Comparison of ENCODE assay signal across 27 cellular contexts in the genomic region with DNA sequence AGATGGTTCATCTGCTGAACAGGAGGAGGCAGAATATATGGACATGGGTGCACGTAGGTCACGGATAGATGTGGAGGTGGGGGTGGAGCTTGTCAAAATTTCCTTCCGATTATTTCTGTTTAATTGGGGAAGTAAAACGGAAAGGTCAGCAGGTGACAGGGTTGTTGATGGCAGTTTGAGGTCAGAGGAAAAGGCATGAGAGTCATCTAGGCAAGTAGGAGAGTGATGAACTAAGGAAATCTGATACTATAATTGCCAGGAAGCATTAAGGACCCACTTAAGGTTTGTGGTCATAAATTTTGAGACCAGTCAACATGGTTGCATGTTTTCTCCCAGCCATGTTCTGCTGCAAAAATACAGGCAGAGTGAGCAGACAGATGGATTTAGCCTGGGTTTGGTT. TPM values are rescaled to one million over a fixed set of nuclear protein-coding genes. Genes with fewer than 3 reads are reported as not detected.
A peak's percentile ranks its signal among the peaks of the same experiment; 100 is the strongest.
DNase-seq lines count a peak whose midpoint lies in the region; ATAC-seq, FAIRE-seq and TF ChIP-seq lines count a peak whose summit lies in the region.
"Had no signal": no experiment of that assay in that cellular context is flagged by ENCODE, and none has a peak within 500 bp of the region (broad histone marks: within the 10 kb centered on the region; RNA-seq: fewer than 3 reads in every experiment).

No MANE protein-coding gene starts in this region.

- no peaks in the 10 kb centered on the region for H3K36me3 Mint-ChIP-seq in activated CD4-positive, alpha-beta T cell treated with anti-CD3 and anti-CD28 coated beads for 36 hours (ENCODE audit: low read depth)
- H3K36me3 Mint-ChIP-seq: activated naive CD8-positive, alpha-beta T cell; CD8-positive, alpha-beta T cell; natural killer cell treated with Interleukin-12 subunit alpha and Interleukin-12 subunit beta and Interleukin-15 and Interleukin-18, amount 100 ng/mL, for 72 hours had no signal

- TF ChIP-seq EP300 in K562 (IDR thresholded peaks at IDR 0.05; ENCODE audit: low read length) (no peak), upper lobe of left lung (IDR thresholded peaks at IDR 0.05) (no peak)

- no peak for TF ChIP-seq POLR2A in K562 (conservative IDR thresholded peaks at IDR 0.05)
- no peak for TF ChIP-seq POLR2A in upper lobe of left lung (IDR thresholded peaks at IDR 0.05)

- ATAC-seq in K562 (no peak), upper lobe of left lung (ENCODE audit: low FRiP score in 2 of 2) (no peak)
- ATAC-seq in activated CD4-positive, alpha-beta T cell treated with anti-CD3 and anti-CD28 coated beads for 36 hours, result no peak
- ATAC-seq: body of pancreas; CD8-positive, alpha-beta T cell; GM12878; natural killer cell treated with Interleukin-12 subunit alpha and Interleukin-12 subunit beta and Interleukin-15 and Interleukin-18, amount 100 ng/mL, for 72 hours had no signal

- peak; percentile 30 for DNase-seq in DMS79 (lab: John Stamatoyannopoulos, UW)
- peak; percentile 65 for DNase-seq in NCI-H1105 treated with DMSO at 0.1 percent for 48 hours (lab: John Stamatoyannopoulos, UW)
- peak; percentile 47 to 79 for DNase-seq in NCI-H524 (lab: John Stamatoyannopoulos, UW)
- no peak for DNase-seq in K562 (ENCODE audit: extremely low read depth in 1 of 4, low spot score in 3 of 4)
- DNase-seq in ascending aorta (ENCODE audit: low spot score in 2 of 2), result no peak
- no peak for DNase-seq in DMS114 treated with DMSO at 0.1 percent for 48 hours (lab: John Stamatoyannopoulos, UW; ENCODE audit: unreplicated experiment)
- no peak for DNase-seq in upper lobe of left lung
- no peak for DNase-seq in activated CD4-positive, alpha-beta T cell treated with anti-CD3 and anti-CD28 coated beads for 36 hours
- DNase-seq: body of pancreas; CD8-positive, alpha-beta T cell; HCEC 1CT; hypothalamus; Kasumi-1; mesenchymal stem cell; NCI-H2081 treated with DMSO at 0.1 percent for 48 hours; posterior cingulate gyrus; stimulated activated CD4-positive, alpha-beta T cell treated with anti-CD3 and anti-CD28 coated beads, Interleukin-1b, Interleukin-23, amount 100 ng/mL, for 48 hours had no signal

- no peak overlapping the region for H3K27ac ChIP-seq in K562 (ENCODE audit: extremely low read depth, low read depth, low read length)
- H3K27ac ChIP-seq in ascending aorta, result no peak overlapping the region
- no peak overlapping the region for H3K27ac ChIP-seq in upper lobe of left lung
- H3K27ac ChIP-seq: body of pancreas, coronary artery, SJSA1 had no signal

- no peak overlapping the region for H3K4me3 ChIP-seq in K562
- no peak overlapping the region for H3K4me3 ChIP-seq in ascending aorta
- no peak overlapping the region for H3K4me3 ChIP-seq in upper lobe of left lung
- H3K4me3 ChIP-seq: body of pancreas, coronary artery, GM12878, SJSA1 had no signal

- in situ Hi-C loops in K562 (cut with MboI), result no loop called here

- no peaks in the 10 kb centered on the region for H3K9me3 Mint-ChIP-seq in activated CD4-positive, alpha-beta T cell treated with anti-CD3 and anti-CD28 coated beads for 36 hours (ENCODE audit: low read depth)
- H3K9me3 Mint-ChIP-seq: activated T-helper 1 cell treated with anti-CD3 and anti-CD28 coated beads, Interleukin-12 subunit alpha, Interleukin-12 subunit beta, Interleukin-2, Interleukin-4 antibody, amounts not matched to agents 30 ng/mL and 10 ng/mL and 1 ng/mL, durations not matched to agents 14 hours and 24 hours and 36 hours; CD8-positive, alpha-beta T cell had no signal

- H3K27me3 Mint-ChIP-seq in activated CD4-positive, alpha-beta T cell treated with anti-CD3 and anti-CD28 coated beads for 36 hours, result peaks cover 2% of the 10 kb centered on the region
- H3K27me3 Mint-ChIP-seq: stimulated activated naive CD8-positive, alpha-beta T cell treated with anti-CD3 and anti-CD28 coated beads, Interleukin-15, Interleukin-2, amounts not matched to agents 100 ng/mL and 50 ng/mL, for 24 hours had no signal

- H3K36me3 ChIP-seq in K562 (ENCODE audit: control insufficient read depth, insufficient read depth, low read length), result no peaks in the 10 kb centered on the region
- H3K36me3 ChIP-seq in ascending aorta, result no peaks in the 10 kb centered on the region
- H3K36me3 ChIP-seq in upper lobe of left lung, result no peaks in the 10 kb centered on the region
- H3K36me3 ChIP-seq: SJSA1 had no signal

- H3K9me3 ChIP-seq in K562 (replicated peaks; ENCODE audit: control insufficient read depth, insufficient read depth, low read depth, low read length) (no peaks in the 10 kb centered on the region), ascending aorta (no peaks in the 10 kb centered on the region), upper lobe of left lung (no peaks in the 10 kb centered on the region)
- H3K9me3 ChIP-seq: body of pancreas, SJSA1 had no signal

- no peaks in the 10 kb centered on the region for H3K79me2 ChIP-seq in K562 (ENCODE audit: control insufficient read depth, insufficient read depth, low read length)

- no peak overlapping the region for H2AFZ ChIP-seq in K562 (ENCODE audit: low read depth, low read length)

- intact Hi-C loops in K562 (cut with micrococcal nuclease) (no loop called here), ascending aorta (cut with DNase I) (no loop called here)
- intact Hi-C loops in activated CD4-positive, alpha-beta T cell treated with anti-CD3 and anti-CD28 coated beads for 36 hours (cut with DNase I, micrococcal nuclease), result no loop called here

- 5% methylated on average over 4 of the region's 4 CpGs for WGBS in K562 (ENCODE audit: insufficient coverage, low coverage, missing lambda C conversion rate)
- WGBS in upper lobe of left lung, 2 donors, result 35 to 57% methylated on average over 4 of the region's 4 CpGs

- FAIRE-seq in K562 (lab: Jason Lieb, UNC), result no peak
- FAIRE-seq: GM12878, urothelium cell line had no signal

- no peaks in the 10 kb centered on the region for H4K20me1 ChIP-seq in K562 (replicated peaks; ENCODE audit: control insufficient read depth, insufficient read depth, low read length)

- H3K4me3 Mint-ChIP-seq in activated CD4-positive, alpha-beta T cell treated with anti-CD3 and anti-CD28 coated beads for 36 hours, result no peak overlapping the region
- H3K4me3 Mint-ChIP-seq: activated naive CD8-positive, alpha-beta T cell; activated T-helper 1 cell treated with anti-CD3 and anti-CD28 coated beads, Interleukin-12 subunit alpha, Interleukin-12 subunit beta, Interleukin-2, Interleukin-4 antibody, amounts not matched to agents 30 ng/mL and 10 ng/mL and 1 ng/mL, durations not matched to agents 14 hours and 24 hours and 36 hours; CD8-positive, alpha-beta T cell; natural killer cell treated with Interleukin-12 subunit alpha and Interleukin-12 subunit beta and Interleukin-15 and Interleukin-18, amount 100 ng/mL, for 72 hours; stimulated activated naive CD8-positive, alpha-beta T cell treated with anti-CD3 and anti-CD28 coated beads, Interleukin-15, Interleukin-2, amounts not matched to agents 100 ng/mL and 50 ng/mL, for 24 hours; T-helper 2 cell treated with Interferon-gamma antibody and Interleukin-4, amounts not matched to agents 5 μg/mL and 100 μg/mL, for 36 hours had no signal

- TF ChIP-seq RAD21 in K562 (CRISPR knock-in tag; conservative IDR thresholded peaks at IDR 0.05 in 1 of 2, IDR thresholded peaks at IDR 0.05 in 1 of 2), result no peak

- CTCF ChIA-PET in K562 (lab: Yijun Ruan, JAX; ENCODE audit: low intra/inter-chr PET ratio), result no interaction called here
- CTCF ChIA-PET in activated CD4-positive, alpha-beta T cell treated with anti-CD3 and anti-CD28 coated beads for 36 hours (lab: Charles Lee), result no interaction called here

- peaks cover 14% of the 10 kb centered on the region for H3K4me1 Mint-ChIP-seq in activated CD4-positive, alpha-beta T cell treated with anti-CD3 and anti-CD28 coated beads for 36 hours

- no peak overlapping the region for H3K4me2 ChIP-seq in K562 (ENCODE audit: insufficient read depth, low read length)

- POLR2A ChIA-PET in K562 (lab: Yijun Ruan, JAX), result no interaction called here
- POLR2A ChIA-PET in activated CD4-positive, alpha-beta T cell treated with anti-CD3 and anti-CD28 coated beads for 36 hours (lab: Charles Lee), result no interaction called here

- H3K27me3 ChIP-seq in K562 (ENCODE audit: control insufficient read depth in 2 of 2, insufficient read depth in 2 of 2, low read length in 2 of 2) (no peaks in the 10 kb centered on the region), ascending aorta (no peaks in the 10 kb centered on the region), upper lobe of left lung (no peaks in the 10 kb centered on the region)
- H3K27me3 ChIP-seq: body of pancreas, SJSA1 had no signal

- H3K9me1 ChIP-seq in K562 (ENCODE audit: control insufficient read depth, insufficient read depth, low read length), result no peaks in the 10 kb centered on the region

- no peaks in the 10 kb centered on the region for H3K4me1 ChIP-seq in K562 (replicated peaks in 1 of 2; ENCODE audit: control insufficient read depth in 2 of 2, insufficient read depth in 2 of 2, low read length in 2 of 2)
- H3K4me1 ChIP-seq in ascending aorta, result no peaks in the 10 kb centered on the region
- no peaks in the 10 kb centered on the region for H3K4me1 ChIP-seq in upper lobe of left lung
- H3K4me1 ChIP-seq: body of pancreas, SJSA1 had no signal

- TF ChIP-seq CTCF in K562 (IDR thresholded peaks at IDR 0.05 in 2 of 3, conservative IDR thresholded peaks at IDR 0.05 in 1 of 3; ENCODE audit: insufficient read depth in 2 of 3, low read depth in 1 of 3, low read length in 3 of 3) (no peak), ascending aorta (IDR thresholded peaks at IDR 0.05) (no peak), upper lobe of left lung (IDR thresholded peaks at IDR 0.05) (no peak)

- no peak overlapping the region for H3K27ac Mint-ChIP-seq in activated CD4-positive, alpha-beta T cell treated with anti-CD3 and anti-CD28 coated beads for 36 hours
- H3K27ac Mint-ChIP-seq: activated naive CD8-positive, alpha-beta T cell; activated T-helper 1 cell treated with anti-CD3 and anti-CD28 coated beads, Interleukin-12 subunit alpha, Interleukin-12 subunit beta, Interleukin-2, Interleukin-4 antibody, amounts not matched to agents 30 ng/mL and 10 ng/mL and 1 ng/mL, durations not matched to agents 14 hours and 24 hours and 36 hours; CD8-positive, alpha-beta T cell; natural killer cell treated with Interleukin-12 subunit alpha and Interleukin-12 subunit beta and Interleukin-15 and Interleukin-18, amount 100 ng/mL, for 72 hours; stimulated activated naive CD8-positive, alpha-beta T cell treated with anti-CD3 and anti-CD28 coated beads, Interleukin-15, Interleukin-2, amounts not matched to agents 100 ng/mL and 50 ng/mL, for 24 hours; T-helper 2 cell treated with Interferon-gamma antibody and Interleukin-4, amounts not matched to agents 5 μg/mL and 100 μg/mL, for 36 hours had no signal

- H3K9ac ChIP-seq in K562 (ENCODE audit: insufficient read depth in 1 of 2, low read depth in 2 of 2, low read length in 2 of 2), result no peak overlapping the region

- no TSS peak for BruUV-seq in K562 (replicated peaks; lab: Mats Ljungman, UMichigan)

RNA-seq across cellular contexts. Expression of gene FAM81B, which starts 8.3 kb away (rescaled TPM):
- not detected in 2 replicates for total RNA-seq in K562 (2011; cell fraction: chromatin; rRNA removed; ENCODE audit: low replicate concordance)
- not detected in 2 replicates for total RNA-seq in K562 (2011; cell fraction: nucleolus; rRNA removed)
- total RNA-seq in K562 (2011; cell fraction: nucleoplasm; rRNA removed), result not detected in 2 replicates
- total RNA-seq in K562 (2014; rRNA removed) (0.09 TPM in 1 of 2 replicates, not detected in the other), K562 (2014; rRNA removed; fragmentation: Illumina TruSeq; extraction: Trizol) (0.25 and 0.70 TPM in 2 replicates), K562 (2015; rRNA removed; fragmentation: Illumina TruSeq; extraction: Trizol) (0.19 TPM in 1 of 2 replicates, not detected in the other), K562 (2021) (0.36 TPM in 1 of 2 replicates, not detected in the other), ascending aorta (not detected), upper lobe of left lung (10 to 100 TPM in 1 of 6 donors, 1 to 10 TPM in 4, under 1 TPM in 1; 0.66 to 44.0 (median 3.2) TPM)
- polyA plus RNA-seq in K562 (2011; rRNA removed) (0.12 and 0.38 TPM in 2 replicates), K562 (2014; fragmentation: Illumina TruSeq; extraction: Trizol) (0.29 and 0.64 TPM in 2 replicates), K562 (2014; fragmentation: Nextera tagmentation; extraction: Ambion mirVana) (under 1 TPM; 0.08 to 0.20 TPM), K562 (2014; rRNA removed) (0.20 and 0.52 TPM in 2 replicates)
- polyA plus RNA-seq in K562 (2011; cell fraction: cytosol; rRNA removed), result 0.28 TPM in 1 of 2 replicates, not detected in the other
- not detected in 2 replicates for polyA plus RNA-seq in K562 (2011; cell fraction: nucleus; rRNA removed)
- 0.60 and 1.2 TPM in 2 replicates for polyA plus RNA-seq in K562 (2012)
- not detected in 2 replicates for polyA minus RNA-seq in K562 (2011; rRNA and poly(A)+ RNA removed)
- not detected in 2 replicates for polyA minus RNA-seq in K562 (2011; cell fraction: cytosol; rRNA and poly(A)+ RNA removed)
- polyA minus RNA-seq in K562 (2011; cell fraction: nucleus; rRNA and poly(A)+ RNA removed), result not detected in 2 replicates
- total RNA-seq in activated CD4-positive, alpha-beta T cell treated with anti-CD3 and anti-CD28 coated beads for 36 hours, result not detected
- total RNA-seq: activated T-helper 1 cell treated with anti-CD3 and anti-CD28 coated beads, Interleukin-12 subunit alpha, Interleukin-12 subunit beta, Interleukin-2, Interleukin-4 antibody, amounts not matched to agents 30 ng/mL and 10 ng/mL and 1 ng/mL, durations not matched to agents 14 hours and 24 hours and 36 hours; CD8-positive, alpha-beta T cell; G401; GM12878; natural killer cell treated with Interleukin-12 subunit alpha and Interleukin-12 subunit beta and Interleukin-15 and Interleukin-18, amount 100 ng/mL, for 72 hours; SJSA1 had no signal
- polyA plus RNA-seq: GM12878 had no signal

Comparison
In these comparisons a context has a peak if more than half of its experiments do, and no peak if none do; other contexts are left out.
1. DNase-seq: peak in DMS79 (single experiment), NCI-H1105 treated with DMSO at 0.1 percent for 48 hours (single experiment) and NCI-H524 (2 of 2); none in K562 (0 of 4), ascending aorta (0 of 2), DMS114 treated with DMSO at 0.1 percent for 48 hours (single experiment), upper lobe of left lung (0 of 2) and activated CD4-positive, alpha-beta T cell treated with anti-CD3 and anti-CD28 coated beads for 36 hours (single experiment).